In genomic region chr6:149062653-149063348, GRCh38 we compare ENCODE assay signal across 16 cellular contexts.
A peak's percentile ranks its signal among the peaks of the same experiment; 100 is the strongest.
DNase-seq lines count a peak whose midpoint lies in the region; ATAC-seq and TF ChIP-seq lines count a peak whose summit lies in the region.
"Had no signal": no experiment of that assay in that cellular context is flagged by ENCODE, and none has a peak within 500 bp of the region (broad histone marks: within the 10 kb centered on the region; RNA-seq: fewer than 3 reads in every experiment).

No MANE protein-coding gene starts in this region.

- intact Hi-C loops in left cardiac atrium (cut with DNase I) (no loop called here), Right ventricle myocardium superior (cut with DNase I) (no loop called here), stomach (cut with DNase I; ENCODE audit: low total_unique reads) (no loop called here)

- no peaks in the 10 kb centered on the region for H3F3A ChIP-seq in GM23338 (replicated peaks; ENCODE audit: low read depth)

- peak; percentile 21 for DNase-seq in left cardiac atrium
- no peak for DNase-seq in Right ventricle myocardium superior
- no peak for DNase-seq in GM23338 (ENCODE audit: low spot score)
- DNase-seq in stomach = no peak
- DNase-seq: Caco-2, KBM-7, NCI-H1092, NCI-H146, NCI-H2081, NCI-H510A treated with DMSO at 0.1 percent for 48 hours, SHP77, SK-N-SH had no signal

- peaks cover 21% of the 10 kb centered on the region for H3K4me1 Mint-ChIP-seq in GM23338

- H3K9me3 Mint-ChIP-seq in GM23338 = no peaks in the 10 kb centered on the region

- H3K27ac Mint-ChIP-seq in GM23338 = no peak overlapping the region

- 93 to 98% (median 97%) methylated on average over 5 of the region's 5 CpGs for WGBS in stomach, 5 donors

- no peaks in the 10 kb centered on the region for H4K20me1 ChIP-seq in GM23338 (replicated peaks; ENCODE audit: insufficient read depth)

- no peaks in the 10 kb centered on the region for H3K79me2 ChIP-seq in GM23338 (replicated peaks; ENCODE audit: insufficient read depth)

- no peaks in the 10 kb centered on the region for H3K9me3 ChIP-seq in stomach
- H3K9me3 ChIP-seq: Caco-2, HAP-1, SK-N-SH had no signal

- no peak overlapping the region for H3K4me3 ChIP-seq in GM23338
- H3K4me3 ChIP-seq in stomach = no peak overlapping the region
- H3K4me3 ChIP-seq: HAP-1 had no signal

- H3K4me1 ChIP-seq in GM23338 (ENCODE audit: insufficient read depth) (peaks cover 6% of the 10 kb centered on the region; the same call in 1 of the 2 replicates), stomach (peaks cover 14 to 42% (median 27%) of the 10 kb centered on the region in 4 donors)
- H3K4me1 ChIP-seq: HAP-1 had no signal

- no peak overlapping the region for H3K4me3 Mint-ChIP-seq in GM23338

- H3K36me3 ChIP-seq in GM23338 (ENCODE audit: insufficient read depth) (no peaks in the 10 kb centered on the region), stomach (no peaks in the 10 kb centered on the region)
- H3K36me3 ChIP-seq: HAP-1 had no signal

- no peaks in the 10 kb centered on the region for H3K9me2 ChIP-seq in GM23338 (ENCODE audit: insufficient read depth)
- H3K9me2 ChIP-seq: SK-N-SH had no signal

- peaks cover 6% of the 10 kb centered on the region for H3K27me3 Mint-ChIP-seq in GM23338 (ENCODE audit: insufficient read depth, low read depth, poor library complexity)

- TF ChIP-seq EP300 in stomach (IDR thresholded peaks at IDR 0.05) = no peak

- TF ChIP-seq CTCF in GM23338 (conservative IDR thresholded peaks at IDR 0.05; ENCODE audit: low read depth in 2 of 2) = no peak
- no peak for TF ChIP-seq CTCF in VCaP (conservative IDR thresholded peaks at IDR 0.05)
- no peak for TF ChIP-seq CTCF in stomach (IDR thresholded peaks at IDR 0.05)

- no peaks in the 10 kb centered on the region; the same call in 2 of the 3 replicates for H3K36me3 Mint-ChIP-seq in GM23338 (ENCODE audit: low read depth)

- ATAC-seq in left cardiac atrium = no peak
- no peak for ATAC-seq in Right ventricle myocardium superior (ENCODE audit: poor library complexity)
- no peak for ATAC-seq in GM23338
- ATAC-seq in GM21529 (IDR thresholded peaks at IDR 0.05; ENCODE audit: unreplicated experiment) = no peak
- no peak for ATAC-seq in GM19463 (IDR thresholded peaks at IDR 0.05; ENCODE audit: unreplicated experiment)

- H3K4me2 ChIP-seq in GM23338 = no peak overlapping the region
- H3K4me2 ChIP-seq: SK-N-SH had no signal

- no peak overlapping the region for H2AFZ ChIP-seq in GM23338

- TF ChIP-seq POLR2A in stomach (IDR thresholded peaks at IDR 0.05) = no peak

- H3K27ac ChIP-seq in GM23338 (ENCODE audit: low read depth) = 0 out of 2 replicates have a peak overlapping the region, but pooled peaks have one; percentile 19
- peak overlapping the region; percentile 93 for H3K27ac ChIP-seq in VCaP
- H3K27ac ChIP-seq in stomach = no peak overlapping the region

- H3K27me3 ChIP-seq in GM23338 (ENCODE audit: insufficient read depth) = no peaks in the 10 kb centered on the region
- no peaks in the 10 kb centered on the region for H3K27me3 ChIP-seq in stomach

TF ChIP-seq in GM23338, 12 proteins besides CTCF, POLR2A, EP300 and RAD21 (continues in another document):
- TF ChIP-seq ETS1 (IDR thresholded peaks at IDR 0.05) = no peak
- no peak for TF ChIP-seq CREB1 (CRISPR knock-in tag; IDR thresholded peaks at IDR 0.05; ENCODE audit: low read depth)
- TF ChIP-seq, protein P1, sequence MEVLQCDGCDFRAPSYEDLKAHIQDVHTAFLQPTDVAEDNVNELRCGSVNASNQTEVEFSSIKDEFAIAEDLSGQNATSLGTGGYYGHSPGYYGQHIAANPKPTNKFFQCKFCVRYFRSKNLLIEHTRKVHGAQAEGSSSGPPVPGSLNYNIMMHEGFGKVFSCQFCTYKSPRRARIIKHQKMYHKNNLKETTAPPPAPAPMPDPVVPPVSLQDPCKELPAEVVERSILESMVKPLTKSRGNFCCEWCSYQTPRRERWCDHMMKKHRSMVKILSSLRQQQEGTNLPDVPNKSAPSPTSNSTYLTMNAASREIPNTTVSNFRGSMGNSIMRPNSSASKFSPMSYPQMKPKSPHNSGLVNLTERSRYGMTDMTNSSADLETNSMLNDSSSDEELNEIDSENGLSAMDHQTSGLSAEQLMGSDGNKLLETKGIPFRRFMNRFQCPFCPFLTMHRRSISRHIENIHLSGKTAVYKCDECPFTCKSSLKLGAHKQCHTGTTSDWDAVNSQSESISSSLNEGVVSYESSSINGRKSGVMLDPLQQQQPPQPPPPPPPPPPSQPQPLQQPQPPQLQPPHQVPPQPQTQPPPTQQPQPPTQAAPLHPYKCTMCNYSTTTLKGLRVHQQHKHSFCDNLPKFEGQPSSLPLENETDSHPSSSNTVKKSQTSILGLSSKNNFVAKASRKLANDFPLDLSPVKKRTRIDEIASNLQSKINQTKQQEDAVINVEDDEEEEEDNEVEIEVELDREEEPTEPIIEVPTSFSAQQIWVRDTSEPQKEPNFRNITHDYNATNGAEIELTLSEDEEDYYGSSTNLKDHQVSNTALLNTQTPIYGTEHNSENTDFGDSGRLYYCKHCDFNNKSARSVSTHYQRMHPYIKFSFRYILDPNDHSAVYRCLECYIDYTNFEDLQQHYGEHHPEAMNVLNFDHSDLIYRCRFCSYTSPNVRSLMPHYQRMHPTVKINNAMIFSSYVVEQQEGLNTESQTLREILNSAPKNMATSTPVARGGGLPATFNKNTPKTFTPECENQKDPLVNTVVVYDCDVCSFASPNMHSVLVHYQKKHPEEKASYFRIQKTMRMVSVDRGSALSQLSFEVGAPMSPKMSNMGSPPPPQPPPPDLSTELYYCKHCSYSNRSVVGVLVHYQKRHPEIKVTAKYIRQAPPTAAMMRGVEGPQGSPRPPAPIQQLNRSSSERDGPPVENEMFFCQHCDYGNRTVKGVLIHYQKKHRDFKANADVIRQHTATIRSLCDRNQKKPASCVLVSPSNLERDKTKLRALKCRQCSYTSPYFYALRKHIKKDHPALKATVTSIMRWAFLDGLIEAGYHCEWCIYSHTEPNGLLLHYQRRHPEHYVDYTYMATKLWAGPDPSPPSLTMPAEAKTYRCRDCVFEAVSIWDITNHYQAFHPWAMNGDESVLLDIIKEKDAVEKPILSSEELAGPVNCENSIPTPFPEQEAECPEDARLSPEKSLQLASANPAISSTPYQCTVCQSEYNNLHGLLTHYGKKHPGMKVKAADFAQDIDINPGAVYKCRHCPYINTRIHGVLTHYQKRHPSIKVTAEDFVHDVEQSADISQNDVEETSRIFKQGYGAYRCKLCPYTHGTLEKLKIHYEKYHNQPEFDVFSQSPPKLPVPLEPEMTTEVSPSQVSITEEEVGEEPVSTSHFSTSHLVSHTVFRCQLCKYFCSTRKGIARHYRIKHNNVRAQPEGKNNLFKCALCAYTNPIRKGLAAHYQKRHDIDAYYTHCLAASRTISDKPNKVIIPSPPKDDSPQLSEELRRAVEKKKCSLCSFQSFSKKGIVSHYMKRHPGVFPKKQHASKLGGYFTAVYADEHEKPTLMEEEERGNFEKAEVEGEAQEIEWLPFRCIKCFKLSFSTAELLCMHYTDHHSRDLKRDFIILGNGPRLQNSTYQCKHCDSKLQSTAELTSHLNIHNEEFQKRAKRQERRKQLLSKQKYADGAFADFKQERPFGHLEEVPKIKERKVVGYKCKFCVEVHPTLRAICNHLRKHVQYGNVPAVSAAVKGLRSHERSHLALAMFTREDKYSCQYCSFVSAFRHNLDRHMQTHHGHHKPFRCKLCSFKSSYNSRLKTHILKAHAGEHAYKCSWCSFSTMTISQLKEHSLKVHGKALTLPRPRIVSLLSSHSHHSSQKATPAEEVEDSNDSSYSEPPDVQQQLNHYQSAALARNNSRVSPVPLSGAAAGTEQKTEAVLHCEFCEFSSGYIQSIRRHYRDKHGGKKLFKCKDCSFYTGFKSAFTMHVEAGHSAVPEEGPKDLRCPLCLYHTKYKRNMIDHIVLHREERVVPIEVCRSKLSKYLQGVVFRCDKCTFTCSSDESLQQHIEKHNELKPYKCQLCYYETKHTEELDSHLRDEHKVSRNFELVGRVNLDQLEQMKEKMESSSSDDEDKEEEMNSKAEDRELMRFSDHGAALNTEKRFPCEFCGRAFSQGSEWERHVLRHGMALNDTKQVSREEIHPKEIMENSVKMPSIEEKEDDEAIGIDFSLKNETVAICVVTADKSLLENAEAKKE (CRISPR knock-in tag; IDR thresholded peaks at IDR 0.05) = no peak
- no peak for TF ChIP-seq REST (IDR thresholded peaks at IDR 0.05; ENCODE audit: unreplicated experiment)
- TF ChIP-seq STAT1 (IDR thresholded peaks at IDR 0.05; ENCODE audit: unreplicated experiment) = no peak
- TF ChIP-seq ZNF331 (CRISPR knock-in tag; IDR thresholded peaks at IDR 0.05; ENCODE audit: low read depth) = no peak
- TF ChIP-seq POLR2AphosphoS5 (IDR thresholded peaks at IDR 0.05; ENCODE audit: low read depth) = no peak

Comparison
In these comparisons a context has a peak if more than half of its experiments do, and no peak if none do; other contexts are left out.
1. H3K27ac ChIP-seq: peak in GM23338 (single experiment) and VCaP (single experiment); none in stomach (0 of 5).